8 cellular contexts compared by ENCODE assay signal in the genomic region with DNA sequence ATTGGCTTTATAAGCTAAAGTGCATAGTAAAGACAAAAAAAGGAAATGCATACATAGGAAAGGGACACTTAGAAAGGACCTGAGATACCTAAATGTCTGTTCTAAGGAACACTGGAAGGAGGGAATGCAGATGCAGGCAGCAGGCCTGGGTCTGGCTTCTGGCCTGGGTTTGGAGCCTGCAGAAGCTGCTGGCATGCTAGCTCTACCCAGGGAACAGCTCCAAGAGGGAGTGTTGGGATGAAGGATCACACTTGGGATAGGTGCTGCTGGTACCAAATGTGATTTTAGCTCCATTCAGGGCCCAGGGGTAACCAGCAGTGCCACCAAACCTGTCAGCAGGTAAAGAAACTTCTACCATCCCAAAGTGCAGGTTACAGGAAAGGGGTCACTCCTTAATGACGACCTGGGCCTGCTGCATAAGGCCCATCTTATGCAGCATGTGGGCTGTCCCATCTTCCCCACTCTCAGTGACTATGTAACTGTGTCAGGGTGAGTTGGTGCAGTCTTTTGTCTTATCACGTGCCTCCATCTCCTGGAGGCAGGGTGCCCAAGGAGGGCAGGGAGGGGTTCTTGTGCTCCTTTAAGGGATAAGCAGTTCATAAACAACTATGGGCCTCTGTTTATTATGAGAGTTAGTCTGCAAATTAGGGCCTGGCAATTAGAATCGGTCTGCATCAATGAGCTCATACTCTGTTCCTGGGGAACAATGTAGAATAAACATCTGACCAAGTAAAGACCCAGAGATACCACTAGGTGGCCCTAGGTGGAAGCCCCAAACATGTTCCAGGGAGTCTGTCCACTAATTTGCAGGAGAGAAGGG. TPM values are rescaled to one million over a fixed set of nuclear protein-coding genes. Genes with fewer than 3 reads are reported as not detected.
DNase-seq lines count a peak whose midpoint lies in the region; ATAC-seq and TF ChIP-seq lines count a peak whose summit lies in the region.

No MANE protein-coding gene starts in this region.

- POLR2A ChIA-PET in RWPE1 (lab: Yijun Ruan, JAX; ENCODE audit: low non-redundant PET), result no interaction called here

- H3K36me3 ChIP-seq in colonic mucosa, result peaks cover 37% of the 10 kb centered on the region
- no peaks in the 10 kb centered on the region for H3K36me3 ChIP-seq in uterus

- TF ChIP-seq POLR2A in uterus (IDR thresholded peaks at IDR 0.05), result no peak

- no peak overlapping the region for H3K9ac ChIP-seq in colonic mucosa (ENCODE audit: low read depth in 2 of 2, low read length in 2 of 2)

- CTCF ChIA-PET in RWPE1 (lab: Yijun Ruan, JAX), result interaction anchor here (0.6 to 3.2 kb wide), 17 partner anchors 10 to 1308 kb away, joined by 3 to 22 read pairs (median 4); no protein-coding TSS in a partner anchor

- no peak for ATAC-seq in GM21825 (IDR thresholded peaks at IDR 0.05; ENCODE audit: unreplicated experiment)

- H3K27ac ChIP-seq in RWPE1 (peak overlapping the region; percentile 15), colonic mucosa (no peak overlapping the region), uterus (peak overlapping the region; percentile 12 to 50)

- intact Hi-C loops in colonic mucosa (cut with DNase I), result loop anchor here (2.0 kb wide), 1 partner anchor 77 kb away; no protein-coding TSS in a partner anchor
- intact Hi-C loops in uterus (cut with DNase I; ENCODE audit: low total_unique reads), result no loop called here

- H3K4me1 ChIP-seq in colonic mucosa (no peaks in the 10 kb centered on the region), uterus (no peaks in the 10 kb centered on the region)

- H3K4me3 ChIP-seq in colonic mucosa, result no peak overlapping the region
- no peak overlapping the region for H3K4me3 ChIP-seq in uterus

- no peaks in the 10 kb centered on the region for H3K9me3 ChIP-seq in colonic mucosa
- H3K9me3 ChIP-seq in uterus, result no peaks in the 10 kb centered on the region

- DNase-seq in NCI-H748 (lab: John Stamatoyannopoulos, UW; ENCODE audit: unreplicated experiment) (peak; percentile 35), NCI-H748 treated with DMSO at 0.1 percent for 48 hours (lab: John Stamatoyannopoulos, UW) (no peak), HUDEP-2 (lab: John Stamatoyannopoulos, UW; ENCODE audit: unreplicated experiment in 76 of 76) (peak in 51 of 76 experiments; percentile 2 to 67 (median 24)), RWPE1 (ENCODE audit: low spot score) (peak; percentile 73), colonic mucosa (no peak), lung microvascular endothelial cell (ENCODE audit: low read depth in 2 of 2) (peak; percentile 75 to 76), uterus (no peak)

- H3K27me3 ChIP-seq in colonic mucosa (no peaks in the 10 kb centered on the region), uterus (no peaks in the 10 kb centered on the region)

- TF ChIP-seq CTCF in RWPE1 (conservative IDR thresholded peaks at IDR 0.05; ENCODE audit: low read depth) (peak; percentile 83), colonic mucosa (IDR thresholded peaks at IDR 0.05) (peak; percentile 52), uterus (IDR thresholded peaks at IDR 0.05) (peak; percentile 46 to 60 (median 52))

RNA-seq across cellular contexts. Expression of a gene that starts 26.9 kb away (rescaled TPM):
- 10 to 100 TPM; 26.3 to 44.5 TPM for total RNA-seq in colonic mucosa
- 13.9 and 20.8 TPM in 2 replicates for total RNA-seq in lung microvascular endothelial cell
- 10 to 100 TPM; 11.8 to 35.8 (median 26.5) TPM for total RNA-seq in uterus

RNA-seq across cellular contexts. Expression of a gene that starts 31.7 kb away (rescaled TPM):
- total RNA-seq in colonic mucosa (10 to 100 TPM; 22.7 to 26.7 TPM), lung microvascular endothelial cell (20.9 and 23.0 TPM in 2 replicates), uterus (10 to 100 TPM; 20.0 to 46.2 (median 26.3) TPM)

RNA-seq across cellular contexts. Expression of a gene that starts 58.0 kb away (rescaled TPM):
- total RNA-seq in colonic mucosa (100 to 1,000 TPM in 1 of 2 donors, 10 to 100 TPM in 1; 86.6 to 106 TPM), lung microvascular endothelial cell (34.9 and 39.0 TPM in 2 replicates), uterus (10 to 100 TPM; 52.6 to 97.1 (median 73.3) TPM)

Comparison
In these comparisons a context has a peak if more than half of its experiments do, and no peak if none do; other contexts are left out.
1. DNase-seq: peak in NCI-H748 (single experiment), HUDEP-2 (51 of 76), RWPE1 (single experiment) and lung microvascular endothelial cell (2 of 2); none in NCI-H748 treated with DMSO at 0.1 percent for 48 hours (single experiment), colonic mucosa (single experiment) and uterus (0 of 2).
2. Peak in every context shown above with its lines, with median percentiles within 50 percentile points of each other: CTCF ChIP-seq.